Comparison of ENCODE assay signal across 24 cellular contexts in genomic region chr9:127390563-127390962, GRCh38. TPM values are rescaled to one million over a fixed set of nuclear protein-coding genes. Genes with fewer than 3 reads are reported as not detected.
DNase-seq lines count a peak whose midpoint lies in the region; ATAC-seq and TF ChIP-seq lines count a peak whose summit lies in the region.
"Had no signal": no experiment of that assay in that cellular context is flagged by ENCODE, and none has a peak within 500 bp of the region (broad histone marks: within the 10 kb centered on the region; RNA-seq: fewer than 3 reads in every experiment).

No MANE protein-coding gene starts in this region.

- intact Hi-C loops in activated naive CD4-positive, alpha-beta T cell treated with anti-CD3 and anti-CD28 coated beads for 36 hours (cut with micrococcal nuclease) = no loop called here
- intact Hi-C loops in Panc1 (cut with micrococcal nuclease; ENCODE audit: unreplicated experiment) = no loop called here

- no peaks in the 10 kb centered on the region for H3K36me3 Mint-ChIP-seq in activated naive CD4-positive, alpha-beta T cell treated with anti-CD3 and anti-CD28 coated beads for 36 hours (ENCODE audit: low read depth)
- H3K36me3 Mint-ChIP-seq in activated naive CD4-positive, alpha-beta T cell treated with anti-CD3 and anti-CD28 coated beads, Interleukin-2, amount 10 ng/mL, durations not matched to agents 7 days and 5 days = no peaks in the 10 kb centered on the region
- H3K36me3 Mint-ChIP-seq in type B pancreatic cell = no peaks in the 10 kb centered on the region
- H3K36me3 Mint-ChIP-seq: activated naive CD8-positive, alpha-beta T cell treated with anti-CD3 and anti-CD28 coated beads for 36 hours; CD4-positive, alpha-beta memory T cell; stimulated activated memory B cell treated with anti-CD40 and anti-IgM and Interleukin-4, amounts not matched to agents 10 μg/mL and 1 μg/mL and 100 μg/mL, for 72 hours had no signal

- peaks cover 33% of the 10 kb centered on the region for H3K4me1 Mint-ChIP-seq in activated naive CD4-positive, alpha-beta T cell treated with anti-CD3 and anti-CD28 coated beads for 36 hours (ENCODE audit: low read depth)
- peaks cover 28% of the 10 kb centered on the region for H3K4me1 Mint-ChIP-seq in activated naive CD4-positive, alpha-beta T cell treated with anti-CD3 and anti-CD28 coated beads, Interleukin-2, amount 10 ng/mL, durations not matched to agents 7 days and 5 days
- peaks cover 40% of the 10 kb centered on the region for H3K4me1 Mint-ChIP-seq in type B pancreatic cell (ENCODE audit: unreplicated experiment)

- peak; percentile 36 for DNase-seq in activated naive CD4-positive, alpha-beta T cell treated with anti-CD3 and anti-CD28 coated beads for 36 hours
- DNase-seq in activated naive CD4-positive, alpha-beta T cell treated with anti-CD3 and anti-CD28 coated beads, Interleukin-2, amount 10 ng/mL, durations not matched to agents 7 days and 5 days = no peak
- DNase-seq in Panc1 (ENCODE audit: low read depth, low spot score) (no peak), islet precursor cell (peak; percentile 86), type B pancreatic cell (ENCODE audit: extremely low spot score, unreplicated experiment) (no peak), DMS153 (lab: John Stamatoyannopoulos, UW) (no peak), GM19240 (ENCODE audit: insufficient read length, low spot score) (no peak)
- DNase-seq: activated CD4-positive, alpha-beta T cell treated with anti-CD3 and anti-CD28 coated beads, Interleukin-2, amount 10 ng/mL, durations not matched to agents 7 days and 5 days; activated naive CD8-positive, alpha-beta T cell treated with anti-CD3 and anti-CD28 coated beads for 36 hours; CD4-positive, alpha-beta memory T cell; EL; foreskin keratinocyte; kidney glomerular epithelial cell; NCI-H1048; NCI-H2081 treated with DMSO at 0.1 percent for 48 hours; NCI-H526 treated with DMSO at 0.1 percent for 48 hours; RPMI8226; stimulated activated CD4-positive, alpha-beta T cell treated with anti-CD3 and anti-CD28 coated beads, Interleukin-15, amount 100 ng/mL, for 24 hours; tibial artery had no signal

- no TSS peak for BruUV-seq in Panc1 (replicated peaks; lab: Mats Ljungman, UMichigan)

- no peak overlapping the region for H3K4me3 Mint-ChIP-seq in activated naive CD4-positive, alpha-beta T cell treated with anti-CD3 and anti-CD28 coated beads for 36 hours
- H3K4me3 Mint-ChIP-seq in activated naive CD4-positive, alpha-beta T cell treated with anti-CD3 and anti-CD28 coated beads, Interleukin-2, amount 10 ng/mL, durations not matched to agents 7 days and 5 days = no peak overlapping the region
- no peak overlapping the region for H3K4me3 Mint-ChIP-seq in type B pancreatic cell
- H3K4me3 Mint-ChIP-seq: activated CD4-positive, alpha-beta T cell treated with anti-CD3 and anti-CD28 coated beads, Interleukin-2, amount 10 ng/mL, durations not matched to agents 7 days and 5 days; activated naive CD8-positive, alpha-beta T cell treated with anti-CD3 and anti-CD28 coated beads for 36 hours; CD4-positive, alpha-beta memory T cell; dendritic cell treated with granulocyte-macrophage colony-stimulating factor and Interleukin-4, amounts not matched to agents 40 ng/mL and 50 ng/mL, for 4 days; stimulated activated memory B cell treated with anti-CD40 and anti-IgM and Interleukin-4, amounts not matched to agents 10 μg/mL and 1 μg/mL and 100 μg/mL, for 72 hours had no signal

- ATAC-seq in Panc1 = no peak
- no peak for ATAC-seq in GM21825 (IDR thresholded peaks at IDR 0.05; ENCODE audit: unreplicated experiment)
- ATAC-seq: foreskin keratinocyte; stimulated activated memory B cell treated with anti-CD40 and anti-IgM and Interleukin-4, amounts not matched to agents 10 μg/mL and 1 μg/mL and 100 μg/mL, for 72 hours had no signal

- no peak overlapping the region for H3K27ac Mint-ChIP-seq in activated naive CD4-positive, alpha-beta T cell treated with anti-CD3 and anti-CD28 coated beads for 36 hours
- H3K27ac Mint-ChIP-seq in activated naive CD4-positive, alpha-beta T cell treated with anti-CD3 and anti-CD28 coated beads, Interleukin-2, amount 10 ng/mL, durations not matched to agents 7 days and 5 days = no peak overlapping the region
- peak overlapping the region; percentile 85 for H3K27ac Mint-ChIP-seq in type B pancreatic cell
- H3K27ac Mint-ChIP-seq: activated CD4-positive, alpha-beta T cell treated with anti-CD3 and anti-CD28 coated beads, Interleukin-2, amount 10 ng/mL, durations not matched to agents 7 days and 5 days; activated naive CD8-positive, alpha-beta T cell treated with anti-CD3 and anti-CD28 coated beads for 36 hours; CD4-positive, alpha-beta memory T cell; dendritic cell treated with granulocyte-macrophage colony-stimulating factor and Interleukin-4, amounts not matched to agents 40 ng/mL and 50 ng/mL, for 4 days; stimulated activated memory B cell treated with anti-CD40 and anti-IgM and Interleukin-4, amounts not matched to agents 10 μg/mL and 1 μg/mL and 100 μg/mL, for 72 hours had no signal

- POLR2A ChIA-PET in Panc1 (lab: Charles Lee) = no interaction called here

- peaks cover 69% of the 10 kb centered on the region for H3K27me3 Mint-ChIP-seq in activated naive CD4-positive, alpha-beta T cell treated with anti-CD3 and anti-CD28 coated beads for 36 hours (ENCODE audit: low read depth)
- H3K27me3 Mint-ChIP-seq in activated naive CD4-positive, alpha-beta T cell treated with anti-CD3 and anti-CD28 coated beads, Interleukin-2, amount 10 ng/mL, durations not matched to agents 7 days and 5 days = peaks cover 91% of the 10 kb centered on the region
- H3K27me3 Mint-ChIP-seq in type B pancreatic cell = no peaks in the 10 kb centered on the region

- H3K27me3 ChIP-seq in Panc1 (ENCODE audit: control insufficient read depth, insufficient read depth, low read length) = no peaks in the 10 kb centered on the region
- H3K27me3 ChIP-seq: foreskin keratinocyte, tibial artery had no signal

- TF ChIP-seq CTCF in Panc1 (IDR thresholded peaks at IDR 0.05) (no peak), type B pancreatic cell (conservative IDR thresholded peaks at IDR 0.05) (no peak)

- in situ Hi-C loops in Panc1 (cut with HindIII; ENCODE audit: low pct_unique_long_range_greater_than_20kb, low sequenced_read_pairs) = no loop called here

- H3K4me3 ChIP-seq in Panc1 (ENCODE audit: low read depth in 2 of 2, low read length in 2 of 2) = no peak overlapping the region
- H3K4me3 ChIP-seq: tibial artery had no signal

- no peaks in the 10 kb centered on the region for H3K36me3 ChIP-seq in Panc1 (ENCODE audit: control insufficient read depth, insufficient read depth, low read length)
- H3K36me3 ChIP-seq: neutrophil had no signal

- CTCF ChIA-PET in activated naive CD4-positive, alpha-beta T cell treated with anti-CD3 and anti-CD28 coated beads for 36 hours (lab: Charles Lee) = no interaction called here
- CTCF ChIA-PET in activated naive CD4-positive, alpha-beta T cell treated with anti-CD3 and anti-CD28 coated beads, Interleukin-2, amount 10 ng/mL, durations not matched to agents 7 days and 5 days (lab: Charles Lee) = no interaction called here
- CTCF ChIA-PET in Panc1 (lab: Charles Lee) = no interaction called here

- H3K9me3 Mint-ChIP-seq in activated naive CD4-positive, alpha-beta T cell treated with anti-CD3 and anti-CD28 coated beads for 36 hours = no peaks in the 10 kb centered on the region
- no peaks in the 10 kb centered on the region for H3K9me3 Mint-ChIP-seq in activated naive CD4-positive, alpha-beta T cell treated with anti-CD3 and anti-CD28 coated beads, Interleukin-2, amount 10 ng/mL, durations not matched to agents 7 days and 5 days
- no peaks in the 10 kb centered on the region for H3K9me3 Mint-ChIP-seq in type B pancreatic cell
- H3K9me3 Mint-ChIP-seq: activated CD4-positive, alpha-beta T cell treated with anti-CD3 and anti-CD28 coated beads, Interleukin-2, amount 10 ng/mL, durations not matched to agents 7 days and 5 days; activated naive CD8-positive, alpha-beta T cell treated with anti-CD3 and anti-CD28 coated beads for 36 hours; dendritic cell treated with granulocyte-macrophage colony-stimulating factor and Interleukin-4, amounts not matched to agents 40 ng/mL and 50 ng/mL, for 4 days; stimulated activated memory B cell treated with anti-CD40 and anti-IgM and Interleukin-4, amounts not matched to agents 10 μg/mL and 1 μg/mL and 100 μg/mL, for 72 hours had no signal

- peak overlapping the region; percentile 93 for H3K27ac ChIP-seq in Panc1 (ENCODE audit: low read length)
- H3K27ac ChIP-seq: epithelial cell of prostate, foreskin keratinocyte, neutrophil, tibial artery had no signal

- H3K9me3 ChIP-seq in Panc1 (ENCODE audit: control insufficient read depth, insufficient read depth, low read depth, low read length) = no peaks in the 10 kb centered on the region
- H3K9me3 ChIP-seq: neutrophil, tibial artery had no signal

- H3K4me1 ChIP-seq in Panc1 (ENCODE audit: control insufficient read depth, insufficient read depth, low read length) = peaks cover 36% of the 10 kb centered on the region
- H3K4me1 ChIP-seq: tibial artery had no signal

RNA-seq across cellular contexts. Expression of gene SLC2A8, which starts 6.4 kb away (rescaled TPM):
- 1 to 10 TPM; 3.4 TPM for total RNA-seq in activated naive CD4-positive, alpha-beta T cell treated with anti-CD3 and anti-CD28 coated beads for 36 hours
- total RNA-seq in Panc1 (2021; ENCODE audit: unreplicated experiment) (55.7 TPM), type B pancreatic cell (ENCODE audit: low replicate concordance) (40.2 and 53.1 TPM in 2 replicates)
- polyA plus RNA-seq in Panc1 (2012; ENCODE audit: insufficient read length) = 38.1 TPM

RNA-seq across cellular contexts. Expression of gene ZNF79, which starts 33.6 kb away (rescaled TPM):
- 1 to 10 TPM; 7.9 to 8.1 TPM for total RNA-seq in activated naive CD4-positive, alpha-beta T cell treated with anti-CD3 and anti-CD28 coated beads for 36 hours
- total RNA-seq in Panc1 (2021; ENCODE audit: unreplicated experiment) (5.4 TPM), type B pancreatic cell (ENCODE audit: low replicate concordance) (14.1 and 18.7 TPM in 2 replicates)
- polyA plus RNA-seq in Panc1 (2012; ENCODE audit: insufficient read length) = 3.5 TPM

Comparison
In these comparisons a context has a peak if more than half of its experiments do, and no peak if none do; other contexts are left out.
1. DNase-seq: peak in activated naive CD4-positive, alpha-beta T cell treated with anti-CD3 and anti-CD28 coated beads for 36 hours (single experiment) and islet precursor cell (single experiment); none in activated naive CD4-positive, alpha-beta T cell treated with anti-CD3 and anti-CD28 coated beads, Interleukin-2, amount 10 ng/mL, durations not matched to agents 7 days and 5 days (single experiment), Panc1 (single experiment), type B pancreatic cell (single experiment), DMS153 (single experiment) and GM19240 (single experiment).